In the genomic region with DNA sequence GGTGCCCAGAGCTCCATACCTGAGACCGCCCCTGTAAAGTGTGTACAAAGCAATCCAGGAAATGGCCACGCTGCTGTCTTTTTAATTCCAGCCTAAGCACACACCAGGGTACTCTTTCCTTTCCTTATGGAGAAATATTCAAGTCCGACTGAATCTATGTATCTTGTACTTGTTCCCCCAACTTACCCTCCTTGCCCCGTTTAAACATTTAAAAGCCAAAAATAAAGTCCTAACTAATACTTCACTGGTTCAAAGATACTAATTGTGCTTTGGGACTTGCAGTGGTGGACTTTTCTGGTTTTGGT, we compare ENCODE assay signal across 8 cellular contexts. TPM values are rescaled to one million over a fixed set of nuclear protein-coding genes. Genes with fewer than 3 reads are reported as not detected.
DNase-seq lines count a peak whose midpoint lies in the region; ATAC-seq and TF ChIP-seq lines count a peak whose summit lies in the region.

No MANE protein-coding gene starts in this region.

- H3K27ac ChIP-seq in coronary artery, result peak overlapping the region in 1 of 2 donors; percentile 88

- no peaks in the 10 kb centered on the region for H3K36me3 Mint-ChIP-seq in nephron progenitor cell (ENCODE audit: low read depth)

- H3K27ac Mint-ChIP-seq in nephron progenitor cell, result no peak overlapping the region

- no peak for TF ChIP-seq CTCF in AG09309 (IDR thresholded peaks at IDR 0.05; ENCODE audit: control insufficient read depth, insufficient read depth, low read depth, low read length, missing control alignments)
- TF ChIP-seq CTCF in coronary artery (IDR thresholded peaks at IDR 0.05), result no peak
- no peak for TF ChIP-seq CTCF in nephron progenitor cell (IDR thresholded peaks at IDR 0.05)

- ATAC-seq in GM19452 (IDR thresholded peaks at IDR 0.05; ENCODE audit: unreplicated experiment), result peak; percentile 5
- no peak for ATAC-seq in GM19035 (IDR thresholded peaks at IDR 0.05; ENCODE audit: unreplicated experiment)

- H3K27me3 Mint-ChIP-seq in nephron progenitor cell (ENCODE audit: low read depth, poor library complexity), result peaks cover 29% of the 10 kb centered on the region

- H3K4me3 Mint-ChIP-seq in nephron progenitor cell, result peak overlapping the region; percentile 93

- H3K4me1 Mint-ChIP-seq in nephron progenitor cell, result peaks cover 29% of the 10 kb centered on the region

- DNase-seq in AG09309 (ENCODE audit: low read depth) (no peak), NCI-H1105 treated with DMSO at 0.1 percent for 48 hours (lab: John Stamatoyannopoulos, UW) (peak; percentile 77), coronary artery (ENCODE audit: low spot score) (no peak), nephron progenitor cell (no peak), occipital lobe (lab: John Stamatoyannopoulos, UW) (no peak), AG08395 (ENCODE audit: low spot score) (no peak)

- H3K4me3 ChIP-seq in AG09309 (ENCODE audit: control insufficient read depth, low read depth, low read length) (peak overlapping the region; percentile 66), coronary artery (peak overlapping the region; percentile 84)

- H3K9me3 Mint-ChIP-seq in nephron progenitor cell, result no peaks in the 10 kb centered on the region

RNA-seq across cellular contexts. Expression of gene AMMECR1, which starts 0.7 kb away (rescaled TPM):
- total RNA-seq in occipital lobe, result 6.4 TPM

RNA-seq across cellular contexts. Expression of gene RTL9, which starts 40.0 kb away (rescaled TPM):
- total RNA-seq in occipital lobe, result 0.16 TPM
